In the genomic region with DNA sequence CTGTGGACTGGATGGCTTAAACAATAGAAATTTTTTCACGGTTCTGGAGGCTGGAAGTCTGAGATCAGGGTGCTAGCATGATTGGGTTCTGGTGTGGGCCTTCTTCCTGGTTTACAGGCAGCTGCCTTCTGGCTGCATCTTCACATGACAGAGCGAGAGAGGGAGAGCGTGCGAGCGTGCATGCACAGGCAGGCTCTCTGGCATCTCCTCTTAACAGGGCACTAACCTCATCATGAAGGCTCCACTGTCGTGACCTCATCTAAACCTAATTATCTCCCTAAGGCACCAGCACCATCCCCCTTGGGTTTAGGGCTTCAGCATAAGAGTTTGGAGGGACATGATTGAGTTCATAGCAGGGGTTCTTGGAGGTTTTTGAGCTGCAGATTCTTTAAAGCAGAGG, we compare ENCODE assay signal across 20 cellular contexts.
A peak's percentile ranks its signal among the peaks of the same experiment; 100 is the strongest.
DNase-seq lines count a peak whose midpoint lies in the region; ATAC-seq and TF ChIP-seq lines count a peak whose summit lies in the region.
"Had no signal": no experiment of that assay in that cellular context is flagged by ENCODE, and none has a peak within 500 bp of the region (broad histone marks: within the 10 kb centered on the region; RNA-seq: fewer than 3 reads in every experiment).

No MANE protein-coding gene starts in this region.

- CTCF ChIA-PET in HEK293 (lab: Yijun Ruan, JAX) = interaction anchor here (0.5 kb wide), 1 partner anchor 93 kb away, joined by 4 read pairs; no protein-coding TSS in a partner anchor

- TF ChIP-seq POLR2A in gastrocnemius medialis (IDR thresholded peaks at IDR 0.05) = no peak

- in situ Hi-C loops in gastrocnemius medialis (cut with MboI; ENCODE audit: low sequenced_read_pairs in 4 of 4) = no loop called here

- no peak overlapping the region for H3K27ac ChIP-seq in HEK293 (ENCODE audit: extremely low read depth, low read depth, low read length)
- H3K27ac ChIP-seq in ascending aorta = peak overlapping the region; percentile 87 to 92
- H3K27ac ChIP-seq in gastrocnemius medialis = peak overlapping the region; percentile 84 to 90 (median 88)
- H3K27ac ChIP-seq: parathyroid adenoma had no signal

- POLR2A ChIA-PET in HEK293 (lab: Yijun Ruan, JAX) = no interaction called here

- intact Hi-C loops in ascending aorta (cut with DNase I) (loop anchor here (2.0 to 5.0 kb wide), 2 partner anchors 14 to 65 kb away; partner anchors contain the start of gene TLN2), left ventricle myocardium superior (cut with micrococcal nuclease) (no loop called here), gastrocnemius medialis (cut with DNase I; ENCODE audit: low total_unique reads) (loop anchor here (5.0 kb wide), 2 partner anchors 65 to 190 kb away; partner anchors contain the start of gene TLN2)

- H3K4me3 ChIP-seq in HEK293 (ENCODE audit: low read depth, low read length) (no peak overlapping the region), ascending aorta (peak overlapping the region in 1 of 2 donors; percentile 9), gastrocnemius medialis (no peak overlapping the region)
- H3K4me3 ChIP-seq: lung had no signal

- H3K36me3 Mint-ChIP-seq in glutamatergic neuron (ENCODE audit: unreplicated experiment) = no peaks in the 10 kb centered on the region
- H3K36me3 Mint-ChIP-seq: CD4-positive, alpha-beta memory T cell; T-cell had no signal

- H3K27me3 Mint-ChIP-seq in glutamatergic neuron (ENCODE audit: unreplicated experiment) = peaks cover 5% of the 10 kb centered on the region
- H3K27me3 Mint-ChIP-seq: activated CD4-positive, alpha-beta T cell treated with anti-CD3 and anti-CD28 coated beads, Interleukin-2, amount 10 ng/mL, durations not matched to agents 7 days and 5 days had no signal

- H3K4me1 ChIP-seq in HEK293 (ENCODE audit: control insufficient read depth, insufficient read depth, low read length) (no peaks in the 10 kb centered on the region; the same call in 1 of the 2 replicates), ascending aorta (peaks cover 10 to 51% of the 10 kb centered on the region in 2 donors), gastrocnemius medialis (peaks cover 57 to 59% of the 10 kb centered on the region in 2 donors)

- H3K9me3 ChIP-seq in HEK293 (ENCODE audit: control insufficient read depth, insufficient read depth, low read depth, low read length) (no peaks in the 10 kb centered on the region), ascending aorta (no peaks in the 10 kb centered on the region), gastrocnemius medialis (no peaks in the 10 kb centered on the region)

- TF ChIP-seq CTCF in HEK293 (tag by site-specific recombination; IDR thresholded peaks at IDR 0.05) = no peak
- TF ChIP-seq CTCF in ascending aorta (IDR thresholded peaks at IDR 0.05) = no peak
- TF ChIP-seq CTCF in gastrocnemius medialis (IDR thresholded peaks at IDR 0.05 in 4 of 5, conservative IDR thresholded peaks at IDR 0.05 in 1 of 5) = no peak
- TF ChIP-seq CTCF in glutamatergic neuron (IDR thresholded peaks at IDR 0.05; ENCODE audit: partially characterized antibody, unreplicated experiment) = no peak

- ATAC-seq in left ventricle myocardium superior = peak; percentile 25
- no peak for ATAC-seq in gastrocnemius medialis
- ATAC-seq in GM18861 (IDR thresholded peaks at IDR 0.05; ENCODE audit: unreplicated experiment) = no peak
- ATAC-seq: effector memory CD8-positive, alpha-beta T cell; T-cell had no signal

- H3K4me1 Mint-ChIP-seq in glutamatergic neuron (ENCODE audit: low read depth, unreplicated experiment) = peaks cover 13% of the 10 kb centered on the region
- H3K4me1 Mint-ChIP-seq: activated CD4-positive, alpha-beta T cell treated with anti-CD3 and anti-CD28 coated beads, Interleukin-2, amount 10 ng/mL, durations not matched to agents 7 days and 5 days; CD4-positive, alpha-beta memory T cell; T-cell had no signal

- H3K27ac Mint-ChIP-seq in glutamatergic neuron (ENCODE audit: unreplicated experiment) = no peak overlapping the region
- H3K27ac Mint-ChIP-seq: activated CD4-positive, alpha-beta T cell treated with anti-CD3 and anti-CD28 coated beads, Interleukin-2, amount 10 ng/mL, durations not matched to agents 7 days and 5 days; CD4-positive, alpha-beta memory T cell; effector memory CD8-positive, alpha-beta T cell; T-cell had no signal

- DNase-seq in ascending aorta (ENCODE audit: low spot score in 2 of 2) (no peak), left ventricle myocardium superior (peak; percentile 45), gastrocnemius medialis (no peak), NCI-H128 (lab: John Stamatoyannopoulos, UW; ENCODE audit: unreplicated experiment) (no peak), glutamatergic neuron (no peak), NCI-H146 treated with DMSO at 0.1 percent for 48 hours (lab: John Stamatoyannopoulos, UW; ENCODE audit: unreplicated experiment) (no peak)
- DNase-seq: activated CD4-positive, alpha-beta T cell treated with anti-CD3 and anti-CD28 coated beads, Interleukin-2, amount 10 ng/mL, durations not matched to agents 7 days and 5 days; activated CD8-positive, alpha-beta memory T cell treated with anti-CD3 and anti-CD28 coated beads, Interleukin-2, amount 50 U/mL, for 48 hours; activated effector memory CD4-positive, alpha-beta T cell treated with anti-CD3 and anti-CD28 coated beads, Interleukin-2, amount 50 U/mL, for 16 hours; CD4-positive, alpha-beta memory T cell; cerebellar nuclear complex; effector memory CD8-positive, alpha-beta T cell; MM.1S; NCI-H1930; small intestine; T-cell had no signal

- H3K9me3 Mint-ChIP-seq in glutamatergic neuron (ENCODE audit: unreplicated experiment) = peaks cover 1% of the 10 kb centered on the region
- H3K9me3 Mint-ChIP-seq: activated CD4-positive, alpha-beta T cell treated with anti-CD3 and anti-CD28 coated beads, Interleukin-2, amount 10 ng/mL, durations not matched to agents 7 days and 5 days; CD4-positive, alpha-beta memory T cell; effector memory CD8-positive, alpha-beta T cell; T-cell had no signal

- H3K36me3 ChIP-seq in HEK293 (ENCODE audit: control insufficient read depth in 2 of 2, insufficient read depth in 1 of 2, low read length in 2 of 2) (no peaks in the 10 kb centered on the region), ascending aorta (no peaks in the 10 kb centered on the region), gastrocnemius medialis (no peaks in the 10 kb centered on the region)

- H3K27me3 ChIP-seq in ascending aorta (no peaks in the 10 kb centered on the region), gastrocnemius medialis (no peaks in the 10 kb centered on the region)

- no peak overlapping the region for H3K4me3 Mint-ChIP-seq in glutamatergic neuron (ENCODE audit: unreplicated experiment)
- H3K4me3 Mint-ChIP-seq: activated CD4-positive, alpha-beta T cell treated with anti-CD3 and anti-CD28 coated beads, Interleukin-2, amount 10 ng/mL, durations not matched to agents 7 days and 5 days; CD4-positive, alpha-beta memory T cell; effector memory CD8-positive, alpha-beta T cell; T-cell had no signal

TF ChIP-seq in HEK293, 187 proteins besides CTCF, POLR2A, EP300 and RAD21:
- TF ChIP-seq ZIC2 (tag by site-specific recombination; IDR thresholded peaks at IDR 0.05) = peak; percentile 48
- TF ChIP-seq GLIS2 (tag by site-specific recombination; IDR thresholded peaks at IDR 0.05) = no peak
